Comparison of ENCODE assay signal across 19 cellular contexts in the genomic region with DNA sequence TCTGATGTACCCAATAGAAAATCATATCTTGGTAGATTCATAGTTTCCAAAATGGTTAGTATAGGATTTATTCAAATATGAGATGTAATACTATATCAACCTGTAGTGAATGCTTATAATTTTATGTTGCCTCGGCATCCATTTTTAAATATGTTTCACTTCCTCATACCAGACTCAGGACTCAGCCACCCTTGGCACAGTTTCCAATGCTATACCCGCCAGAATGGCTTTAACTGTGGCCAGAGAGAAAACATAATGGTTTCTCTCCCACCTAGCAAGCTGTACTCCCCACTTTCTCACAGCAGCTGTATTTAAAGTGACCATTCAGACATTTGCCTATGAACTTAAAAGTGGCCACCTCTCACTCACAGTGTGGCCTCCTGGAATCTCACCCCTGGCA.
DNase-seq lines count a peak whose midpoint lies in the region; ATAC-seq, FAIRE-seq and TF ChIP-seq lines count a peak whose summit lies in the region.
"Had no signal": no experiment of that assay in that cellular context is flagged by ENCODE, and none has a peak within 500 bp of the region (broad histone marks: within the 10 kb centered on the region; RNA-seq: fewer than 3 reads in every experiment).

No MANE protein-coding gene starts in this region.

- no peak for FAIRE-seq in GM12878 (lab: Jason Lieb, UNC)
- FAIRE-seq: GM12892 had no signal

- no TSS peak for BruUV-seq in GM12878 (replicated peaks; lab: Mats Ljungman, UMichigan)

- H3K79me2 ChIP-seq in GM12878 (ENCODE audit: control insufficient read depth, insufficient read depth, low read length) (no peaks in the 10 kb centered on the region), smooth muscle cell (ENCODE audit: low read depth) (no peaks in the 10 kb centered on the region)

- RAD21 ChIA-PET in GM12878 (lab: Charles Lee; ENCODE audit: unreplicated experiment): no interaction called here

- H3K4me3 ChIP-seq in GM12878 (no peak overlapping the region), smooth muscle cell (no peak overlapping the region)
- H3K4me3 ChIP-seq: Peyer's patch, thoracic aorta had no signal

- CTCF ChIA-PET in GM12878 (lab: Yijun Ruan, JAX): no interaction called here

- H3F3A ChIP-seq in smooth muscle cell (ENCODE audit: low read depth): no peaks in the 10 kb centered on the region

- no peak overlapping the region for H3K27ac Mint-ChIP-seq in activated CD4-positive, alpha-beta T cell treated with anti-CD3 and anti-CD28 coated beads, Interleukin-2, amount 10 ng/mL, durations not matched to agents 24 days and 14 days
- H3K27ac Mint-ChIP-seq: nephron, T-cell had no signal

- H3K9me3 ChIP-seq in GM12878 (replicated peaks; ENCODE audit: control insufficient read depth, insufficient read depth, low read length): no peaks in the 10 kb centered on the region
- H3K9me3 ChIP-seq in smooth muscle cell (replicated peaks; ENCODE audit: low read depth): no peaks in the 10 kb centered on the region
- H3K9me3 ChIP-seq: Peyer's patch, thoracic aorta had no signal

- H3K4me2 ChIP-seq in GM12878 (ENCODE audit: control insufficient read depth, insufficient read depth): no peak overlapping the region
- no peak overlapping the region for H3K4me2 ChIP-seq in smooth muscle cell

- H3K27me3 ChIP-seq in GM12878 (replicated peaks in 1 of 2; ENCODE audit: control insufficient read depth in 2 of 2, insufficient read depth in 2 of 2, low read length in 1 of 2): no peaks in the 10 kb centered on the region
- no peaks in the 10 kb centered on the region for H3K27me3 ChIP-seq in smooth muscle cell (ENCODE audit: low read depth)
- H3K27me3 ChIP-seq: Peyer's patch had no signal

- no peak for TF ChIP-seq CTCF in GM12878 (IDR thresholded peaks at IDR 0.05 in 2 of 3, conservative IDR thresholded peaks at IDR 0.05 in 1 of 3; ENCODE audit: control insufficient read depth in 2 of 3, extremely low read depth in 1 of 3, insufficient read depth in 1 of 3, low read depth in 3 of 3, low read length in 3 of 3)
- TF ChIP-seq CTCF in smooth muscle cell (IDR thresholded peaks at IDR 0.05; ENCODE audit: borderline replicate concordance, insufficient read depth, poor library complexity, severe bottlenecking): no peak

- no peaks in the 10 kb centered on the region for H3K9me3 Mint-ChIP-seq in activated CD4-positive, alpha-beta T cell treated with anti-CD3 and anti-CD28 coated beads, Interleukin-2, amount 10 ng/mL, durations not matched to agents 24 days and 14 days
- H3K9me3 Mint-ChIP-seq: nephron had no signal

- no peaks in the 10 kb centered on the region for H3K36me3 Mint-ChIP-seq in activated CD4-positive, alpha-beta T cell treated with anti-CD3 and anti-CD28 coated beads, Interleukin-2, amount 10 ng/mL, durations not matched to agents 24 days and 14 days (ENCODE audit: low read depth)
- H3K36me3 Mint-ChIP-seq: T-cell had no signal

- SMC1A ChIA-PET in GM12878 (lab: Charles Lee; ENCODE audit: uncharacterized antibody, unreplicated experiment): interaction anchor here (0.7 kb wide), 1 partner anchor 41 kb away, joined by 3 read pairs; no protein-coding TSS in a partner anchor

- TF ChIP-seq POLR2A in GM12878 (IDR thresholded peaks at IDR 0.05; ENCODE audit: low read depth, low read length): no peak

- H3K27ac ChIP-seq in GM12878 (ENCODE audit: control insufficient read depth, insufficient read depth): no peak overlapping the region
- H3K27ac ChIP-seq in smooth muscle cell (ENCODE audit: low read depth): no peak overlapping the region
- H3K27ac ChIP-seq: 22Rv1, C4-2B, Peyer's patch, thoracic aorta had no signal

- no peak overlapping the region for H3K4me3 Mint-ChIP-seq in activated CD4-positive, alpha-beta T cell treated with anti-CD3 and anti-CD28 coated beads, Interleukin-2, amount 10 ng/mL, durations not matched to agents 24 days and 14 days
- H3K4me3 Mint-ChIP-seq: nephron, T-cell had no signal

- no peaks in the 10 kb centered on the region for H3K4me1 Mint-ChIP-seq in activated CD4-positive, alpha-beta T cell treated with anti-CD3 and anti-CD28 coated beads, Interleukin-2, amount 10 ng/mL, durations not matched to agents 24 days and 14 days
- H3K4me1 Mint-ChIP-seq: nephron, T-cell had no signal

- H3K27me3 Mint-ChIP-seq in activated CD4-positive, alpha-beta T cell treated with anti-CD3 and anti-CD28 coated beads, Interleukin-2, amount 10 ng/mL, durations not matched to agents 24 days and 14 days: no peaks in the 10 kb centered on the region
- H3K27me3 Mint-ChIP-seq: T-cell had no signal

- intact Hi-C loops in GM12878 (cut with micrococcal nuclease; ENCODE audit: unreplicated experiment): no loop called here
- intact Hi-C loops in activated CD4-positive, alpha-beta T cell treated with anti-CD3 and anti-CD28 coated beads, Interleukin-2, amount 10 ng/mL, durations not matched to agents 24 days and 14 days (cut with micrococcal nuclease): no loop called here

- H4K20me1 ChIP-seq in GM12878 (ENCODE audit: control insufficient read depth, insufficient read depth) (no peaks in the 10 kb centered on the region), smooth muscle cell (ENCODE audit: low read depth) (no peaks in the 10 kb centered on the region)

- H3K36me3 ChIP-seq in GM12878 (ENCODE audit: control insufficient read depth in 2 of 2, insufficient read depth in 2 of 2, low read length in 1 of 2): no peaks in the 10 kb centered on the region
- no peaks in the 10 kb centered on the region for H3K36me3 ChIP-seq in smooth muscle cell (ENCODE audit: low read depth)
- H3K36me3 ChIP-seq: Peyer's patch, thoracic aorta had no signal

- WGBS in GM12878 (ENCODE audit: insufficient coverage, insufficient replicate concordance, low lambda C conversion rate, missing lambda C conversion rate): 2% methylated on average over 2 of the region's 2 CpGs
- WGBS in smooth muscle cell (ENCODE audit: low lambda C conversion rate): 97% methylated on average over 2 of the region's 2 CpGs

- in situ Hi-C loops in GM12878 (cut with MboI): no loop called here

- DNase-seq in DMS153 (lab: John Stamatoyannopoulos, UW) (peak; percentile 6), DMS153 treated with DMSO at 0.1 percent for 48 hours (lab: John Stamatoyannopoulos, UW; ENCODE audit: unreplicated experiment) (no peak), NAMALWA (ENCODE audit: low spot score) (peak; percentile 20), GM12878 (ENCODE audit: low read depth, low spot score) (no peak), smooth muscle cell (lab: John Stamatoyannopoulos, UW; ENCODE audit: unreplicated experiment) (no peak), HK-2 (ENCODE audit: unreplicated experiment) (no peak), SHP77 (lab: John Stamatoyannopoulos, UW) (no peak)
- DNase-seq in activated CD4-positive, alpha-beta T cell treated with anti-CD3 and anti-CD28 coated beads, Interleukin-2, amount 10 ng/mL, durations not matched to agents 24 days and 14 days: no peak
- DNase-seq: anterior cingulate cortex, NCI-H146, NCI-H2227 treated with DMSO at 0.1 percent for 48 hours, Peyer's patch, right cardiac atrium, T-cell had no signal

- peak; percentile 72 for ATAC-seq in GM12878
- ATAC-seq: right cardiac atrium, T-cell had no signal

- TF ChIP-seq EP300 in GM12878 (IDR thresholded peaks at IDR 0.05; ENCODE audit: borderline replicate concordance in 1 of 2, control insufficient read depth in 1 of 2, low read depth in 2 of 2, low read length in 2 of 2): no peak

- H3K4me1 ChIP-seq in GM12878 (ENCODE audit: control insufficient read depth, insufficient read depth, low read length) (no peaks in the 10 kb centered on the region), smooth muscle cell (ENCODE audit: low read depth) (no peaks in the 10 kb centered on the region)
- H3K4me1 ChIP-seq: Peyer's patch had no signal

- TF ChIP-seq RAD21 in GM12878 (IDR thresholded peaks at IDR 0.05; ENCODE audit: insufficient read depth, low read depth, low read length): no peak

- H2AFZ ChIP-seq in GM12878 (ENCODE audit: control insufficient read depth, low read depth, low read length) (no peak overlapping the region), smooth muscle cell (ENCODE audit: low read depth) (peak overlapping the region; percentile 12)

- POLR2A ChIA-PET in GM12878 (lab: Charles Lee): no interaction called here

- H3K9ac ChIP-seq in GM12878 (ENCODE audit: control insufficient read depth, insufficient read depth, low read length): no peak overlapping the region
- no peak overlapping the region for H3K9ac ChIP-seq in smooth muscle cell (ENCODE audit: low read depth)

TF ChIP-seq in GM12878, 131 proteins besides CTCF, POLR2A, EP300 and RAD21:
- peak; percentile 59; the same call in 1 of the 2 replicates for TF ChIP-seq SPI1 (IDR thresholded peaks at IDR 0.05; ENCODE audit: borderline replicate concordance, insufficient read depth, low read depth, low read length)
- TF ChIP-seq, protein P1, sequence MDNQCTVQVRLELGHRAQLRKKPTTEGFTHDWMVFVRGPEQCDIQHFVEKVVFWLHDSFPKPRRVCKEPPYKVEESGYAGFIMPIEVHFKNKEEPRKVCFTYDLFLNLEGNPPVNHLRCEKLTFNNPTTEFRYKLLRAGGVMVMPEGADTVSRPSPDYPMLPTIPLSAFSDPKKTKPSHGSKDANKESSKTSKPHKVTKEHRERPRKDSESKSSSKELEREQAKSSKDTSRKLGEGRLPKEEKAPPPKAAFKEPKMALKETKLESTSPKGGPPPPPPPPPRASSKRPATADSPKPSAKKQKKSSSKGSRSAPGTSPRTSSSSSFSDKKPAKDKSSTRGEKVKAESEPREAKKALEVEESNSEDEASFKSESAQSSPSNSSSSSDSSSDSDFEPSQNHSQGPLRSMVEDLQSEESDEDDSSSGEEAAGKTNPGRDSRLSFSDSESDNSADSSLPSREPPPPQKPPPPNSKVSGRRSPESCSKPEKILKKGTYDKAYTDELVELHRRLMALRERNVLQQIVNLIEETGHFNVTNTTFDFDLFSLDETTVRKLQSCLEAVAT (IDR thresholded peaks at IDR 0.05): no peak

Comparison
In these comparisons a context has a peak if more than half of its experiments do, and no peak if none do; other contexts are left out.
1. DNase-seq: peak in DMS153 (single experiment) and NAMALWA (single experiment); none in DMS153 treated with DMSO at 0.1 percent for 48 hours (single experiment), GM12878 (single experiment), smooth muscle cell (single experiment), HK-2 (single experiment), activated CD4-positive, alpha-beta T cell treated with anti-CD3 and anti-CD28 coated beads, Interleukin-2, amount 10 ng/mL, durations not matched to agents 24 days and 14 days (single experiment) and SHP77 (0 of 2).